ENCODE assay signal across 8 cellular contexts in genomic region chr2:69305712-69306611, GRCh38.
DNase-seq lines count a peak whose midpoint lies in the region; ATAC-seq, FAIRE-seq and TF ChIP-seq lines count a peak whose summit lies in the region.

No MANE protein-coding gene starts in this region.

- peaks cover 0 to 5% (median 5%) of the 10 kb centered on the region in 5 donors for H3K9me3 ChIP-seq in subcutaneous abdominal adipose tissue (ENCODE audit: control insufficient read depth in 5 of 5, low read length in 5 of 5)

- DNase-seq in NCI-H748 (lab: John Stamatoyannopoulos, UW; ENCODE audit: unreplicated experiment) (peak; percentile 48), NCI-H748 treated with DMSO at 0.1 percent for 48 hours (lab: John Stamatoyannopoulos, UW) (no peak), iris pigment epithelial cell (ENCODE audit: low read depth) (peak; percentile 28), H54 (ENCODE audit: insufficient read length, low spot score) (no peak), SHP77 (lab: John Stamatoyannopoulos, UW) (no peak), HCEC 1CT (no peak)
- DNase-seq in activated naive CD8-positive, alpha-beta T cell treated with anti-CD3 and anti-CD28 coated beads, Interleukin-2, amount 10 ng/mL, durations not matched to agents 7 days and 5 days, result no peak

- peak overlapping the region; percentile 30 for H3K27ac ChIP-seq in subcutaneous abdominal adipose tissue (ENCODE audit: low read depth, low read length)

- POLR2A ChIA-PET in activated naive CD8-positive, alpha-beta T cell treated with anti-CD3 and anti-CD28 coated beads, Interleukin-2, amount 10 ng/mL, durations not matched to agents 7 days and 5 days (lab: Charles Lee), result no interaction called here

- peaks cover 7% of the 10 kb centered on the region for H3K4me1 Mint-ChIP-seq in activated naive CD8-positive, alpha-beta T cell treated with anti-CD3 and anti-CD28 coated beads, Interleukin-2, amount 10 ng/mL, durations not matched to agents 7 days and 5 days

- no peak for ATAC-seq in activated naive CD8-positive, alpha-beta T cell treated with anti-CD3 and anti-CD28 coated beads, Interleukin-2, amount 10 ng/mL, durations not matched to agents 7 days and 5 days (ENCODE audit: low read depth)

- H3K27me3 Mint-ChIP-seq in activated naive CD8-positive, alpha-beta T cell treated with anti-CD3 and anti-CD28 coated beads, Interleukin-2, amount 10 ng/mL, durations not matched to agents 7 days and 5 days, result peaks cover 39% of the 10 kb centered on the region

- no peaks in the 10 kb centered on the region for H3K36me3 Mint-ChIP-seq in activated naive CD8-positive, alpha-beta T cell treated with anti-CD3 and anti-CD28 coated beads, Interleukin-2, amount 10 ng/mL, durations not matched to agents 7 days and 5 days

- TF ChIP-seq POLR2A in H54 (IDR thresholded peaks at IDR 0.05; ENCODE audit: low read depth, low read length), result no peak

- H3K4me1 ChIP-seq in subcutaneous abdominal adipose tissue (ENCODE audit: control insufficient read depth in 5 of 5, insufficient read depth in 5 of 5, low read length in 5 of 5), result peaks cover 18 to 51% (median 46%) of the 10 kb centered on the region in 5 donors

- H3K27me3 ChIP-seq in subcutaneous abdominal adipose tissue (ENCODE audit: control insufficient read depth in 5 of 5, insufficient read depth in 4 of 5, low read length in 5 of 5), result peaks cover 0 to 3% (median 0%) of the 10 kb centered on the region in 5 donors

- no peaks in the 10 kb centered on the region for H3K36me3 ChIP-seq in subcutaneous abdominal adipose tissue (ENCODE audit: control insufficient read depth in 5 of 5, insufficient read depth in 5 of 5, low read length in 5 of 5)

- peaks cover 3% of the 10 kb centered on the region for H3K9me3 Mint-ChIP-seq in activated naive CD8-positive, alpha-beta T cell treated with anti-CD3 and anti-CD28 coated beads, Interleukin-2, amount 10 ng/mL, durations not matched to agents 7 days and 5 days

- H3K27ac Mint-ChIP-seq in activated naive CD8-positive, alpha-beta T cell treated with anti-CD3 and anti-CD28 coated beads, Interleukin-2, amount 10 ng/mL, durations not matched to agents 7 days and 5 days, result no peak overlapping the region

- H3K9ac ChIP-seq in subcutaneous abdominal adipose tissue (ENCODE audit: low read length in 5 of 5), result peak overlapping the region in 4 of 5 donors; percentile 66 to 74 (median 68)

- peak overlapping the region; percentile 15 to 82 (median 71) for H3K4me3 ChIP-seq in subcutaneous abdominal adipose tissue (ENCODE audit: low read depth in 1 of 5, low read length in 5 of 5)

- no peak for FAIRE-seq in H54 (lab: Jason Lieb, UNC)

- H3K4me3 Mint-ChIP-seq in activated naive CD8-positive, alpha-beta T cell treated with anti-CD3 and anti-CD28 coated beads, Interleukin-2, amount 10 ng/mL, durations not matched to agents 7 days and 5 days, result peak overlapping the region; percentile 62

Comparison
In these comparisons a context has a peak if more than half of its experiments do, and no peak if none do; other contexts are left out.
1. DNase-seq: peak in NCI-H748 (single experiment) and iris pigment epithelial cell (single experiment); none in NCI-H748 treated with DMSO at 0.1 percent for 48 hours (single experiment), activated naive CD8-positive, alpha-beta T cell treated with anti-CD3 and anti-CD28 coated beads, Interleukin-2, amount 10 ng/mL, durations not matched to agents 7 days and 5 days (single experiment), H54 (single experiment), SHP77 (0 of 2) and HCEC 1CT (single experiment).